ENCODE assay signal across 8 cellular contexts in genomic region chr3:52456800-52457183, GRCh38. TPM values are rescaled to one million over a fixed set of nuclear protein-coding genes. Genes with fewer than 3 reads are reported as not detected.
DNase-seq lines count a peak whose midpoint lies in the region; ATAC-seq and TF ChIP-seq lines count a peak whose summit lies in the region.

No MANE protein-coding gene starts in this region.

- H3K9me3 Mint-ChIP-seq in WTC11, result no peaks in the 10 kb centered on the region
- peaks cover 13% of the 10 kb centered on the region for H3K9me3 Mint-ChIP-seq in glutamatergic neuron (ENCODE audit: unreplicated experiment)

- peaks cover 57% of the 10 kb centered on the region for H3K79me2 ChIP-seq in smooth muscle cell (ENCODE audit: low read depth)

- H2AFZ ChIP-seq in smooth muscle cell (ENCODE audit: low read depth), result no peak overlapping the region

- H3K27ac Mint-ChIP-seq in WTC11 (no peak overlapping the region), glutamatergic neuron (ENCODE audit: unreplicated experiment) (peak overlapping the region; percentile 92)

- peak overlapping the region; percentile 90 for H3K9ac ChIP-seq in smooth muscle cell (ENCODE audit: low read depth)

- peaks cover 35% of the 10 kb centered on the region for H3K36me3 Mint-ChIP-seq in WTC11
- peaks cover 4% of the 10 kb centered on the region for H3K36me3 Mint-ChIP-seq in glutamatergic neuron (ENCODE audit: unreplicated experiment)

- TF ChIP-seq CTCF in WTC11 (IDR thresholded peaks at IDR 0.05), result no peak
- no peak for TF ChIP-seq CTCF in glutamatergic neuron (IDR thresholded peaks at IDR 0.05; ENCODE audit: partially characterized antibody, unreplicated experiment)
- TF ChIP-seq CTCF in smooth muscle cell (IDR thresholded peaks at IDR 0.05; ENCODE audit: borderline replicate concordance, insufficient read depth, poor library complexity, severe bottlenecking), result no peak
- TF ChIP-seq CTCF in foreskin keratinocyte (conservative IDR thresholded peaks at IDR 0.05), result no peak

- H3K4me2 ChIP-seq in smooth muscle cell, result peak overlapping the region; percentile 87

- H3K4me1 ChIP-seq in smooth muscle cell (ENCODE audit: low read depth), result peaks cover 16% of the 10 kb centered on the region
- peaks cover 17% of the 10 kb centered on the region for H3K4me1 ChIP-seq in foreskin keratinocyte

- POLR2A ChIA-PET in WTC11 (lab: Charles Lee), result no interaction called here

- no peaks in the 10 kb centered on the region; the same call in 1 of the 2 replicates for H3K27me3 Mint-ChIP-seq in WTC11 (ENCODE audit: low read depth)
- peaks cover 10% of the 10 kb centered on the region for H3K27me3 Mint-ChIP-seq in glutamatergic neuron (ENCODE audit: unreplicated experiment)

- 95% methylated on average over 5 of the region's 5 CpGs for WGBS in smooth muscle cell (ENCODE audit: low lambda C conversion rate)

- ATAC-seq in WTC11, result peak; percentile 7; the same call in 1 of the 2 replicates
- ATAC-seq in foreskin keratinocyte, result no peak
- no peak for ATAC-seq in GM21786 (IDR thresholded peaks at IDR 0.05; ENCODE audit: unreplicated experiment)

- H3K27ac ChIP-seq in smooth muscle cell (ENCODE audit: low read depth) (no peak overlapping the region), foreskin keratinocyte (no peak overlapping the region)

- no peaks in the 10 kb centered on the region for H3K9me3 ChIP-seq in smooth muscle cell (replicated peaks; ENCODE audit: low read depth)

- CTCF ChIA-PET in WTC11 (lab: Charles Lee), result interaction anchor here (1.0 to 1.4 kb wide), 2 partner anchors 26 to 72 kb away, joined by 3 to 6 read pairs; no protein-coding TSS in a partner anchor

- H4K20me1 ChIP-seq in smooth muscle cell (ENCODE audit: low read depth), result peaks cover 47% of the 10 kb centered on the region

- peak overlapping the region; percentile 83 for H3K4me3 ChIP-seq in H7 (ENCODE audit: insufficient read depth, low read depth, low read length)
- peak overlapping the region; percentile 98 for H3K4me3 ChIP-seq in smooth muscle cell

- peak overlapping the region; percentile 98 for H3K4me3 Mint-ChIP-seq in WTC11
- H3K4me3 Mint-ChIP-seq in glutamatergic neuron (ENCODE audit: unreplicated experiment), result peak overlapping the region; percentile 96

- H3K27me3 ChIP-seq in H7 (ENCODE audit: control insufficient read depth, insufficient read depth, low read length) (no peaks in the 10 kb centered on the region), smooth muscle cell (ENCODE audit: low read depth) (no peaks in the 10 kb centered on the region), foreskin keratinocyte (no peaks in the 10 kb centered on the region)

- H3K36me3 ChIP-seq in H7 (replicated peaks; ENCODE audit: control insufficient read depth, insufficient read depth, low read length) (peaks cover 24% of the 10 kb centered on the region), smooth muscle cell (ENCODE audit: low read depth) (no peaks in the 10 kb centered on the region)

- H3F3A ChIP-seq in smooth muscle cell (ENCODE audit: low read depth), result no peaks in the 10 kb centered on the region

- DNase-seq in H7 (no peak), WTC11 (ENCODE audit: low spot score) (no peak), glutamatergic neuron (no peak), smooth muscle cell (lab: John Stamatoyannopoulos, UW; ENCODE audit: unreplicated experiment) (no peak), foreskin keratinocyte (no peak), medulla oblongata (ENCODE audit: extremely low spot score) (no peak), NCI-H2029 treated with DMSO at 0.1 percent for 48 hours (lab: John Stamatoyannopoulos, UW) (no peak)

- H3K4me1 Mint-ChIP-seq in WTC11 (peaks cover 28% of the 10 kb centered on the region), glutamatergic neuron (ENCODE audit: low read depth, unreplicated experiment) (peaks cover 21% of the 10 kb centered on the region)

TF ChIP-seq in WTC11, 78 proteins besides CTCF, POLR2A, EP300 and RAD21:
- TF ChIP-seq ATF3 (CRISPR knock-in tag; conservative IDR thresholded peaks at IDR 0.05) (no peak), ZBTB43 (CRISPR knock-in tag; IDR thresholded peaks at IDR 0.05) (no peak), TEAD1 (CRISPR knock-in tag; IDR thresholded peaks at IDR 0.05) (no peak), TCF7 (CRISPR knock-in tag; IDR thresholded peaks at IDR 0.05; ENCODE audit: low read depth) (no peak)

RNA-seq across cellular contexts. Expression of gene NISCH, which starts 1.4 kb away (rescaled TPM):
- 51.1 and 70.7 TPM in 2 replicates for total RNA-seq in H7 (2014; rRNA removed; shearing (Covaris generic))
- total RNA-seq in WTC11 (2021), result 83.7 to 86.3 TPM (median 85.0 TPM) in 3 replicates
- 280 TPM for total RNA-seq in glutamatergic neuron (ENCODE audit: unreplicated experiment)
- 55.2 and 56.1 TPM in 2 replicates for total RNA-seq in smooth muscle cell
- polyA plus RNA-seq in smooth muscle cell, result 46.7 and 47.3 TPM in 2 replicates
- 40.3 and 52.9 TPM in 2 replicates for total RNA-seq in foreskin keratinocyte
- polyA plus RNA-seq in foreskin keratinocyte, result 20.9 and 23.9 TPM in 2 replicates

RNA-seq across cellular contexts. Expression of gene TNNC1, which starts 3.0 kb away (rescaled TPM):
- 4.2 and 7.2 TPM in 2 replicates for total RNA-seq in H7 (2014; rRNA removed; shearing (Covaris generic))
- total RNA-seq in WTC11 (2021), result 4.3 to 5.7 TPM (median 5.6 TPM) in 3 replicates
- 2.7 TPM for total RNA-seq in glutamatergic neuron (ENCODE audit: unreplicated experiment)
- total RNA-seq in smooth muscle cell, result 4.2 and 5.9 TPM in 2 replicates
- 5.1 and 7.8 TPM in 2 replicates for polyA plus RNA-seq in smooth muscle cell
- not detected in 2 replicates for total RNA-seq in foreskin keratinocyte
- 0.19 TPM in 2 replicates for polyA plus RNA-seq in foreskin keratinocyte

RNA-seq across cellular contexts. Expression of gene SEMA3G, which starts 11.9 kb away (rescaled TPM):
- 1.1 and 2.2 TPM in 2 replicates for total RNA-seq in H7 (2014; rRNA removed; shearing (Covaris generic))
- total RNA-seq in WTC11 (2021), result 1.6 to 2.5 TPM (median 2.5 TPM) in 3 replicates
- 0.59 TPM for total RNA-seq in glutamatergic neuron (ENCODE audit: unreplicated experiment)
- 0.09 and 0.31 TPM in 2 replicates for total RNA-seq in smooth muscle cell
- 0.09 TPM in 1 of 2 replicates, not detected in the other for polyA plus RNA-seq in smooth muscle cell
- 0.10 and 0.21 TPM in 2 replicates for total RNA-seq in foreskin keratinocyte
- polyA plus RNA-seq in foreskin keratinocyte, result 0.06 and 0.11 TPM in 2 replicates

RNA-seq across cellular contexts. Expression of gene STAB1, which starts 38.3 kb away (rescaled TPM):
- total RNA-seq in H7 (2014; rRNA removed; shearing (Covaris generic)), result 0.52 and 1.3 TPM in 2 replicates
- total RNA-seq in WTC11 (2021), result 1.9 to 2.6 TPM (median 2.1 TPM) in 3 replicates
- total RNA-seq in glutamatergic neuron (ENCODE audit: unreplicated experiment), result 6.3 TPM
- total RNA-seq in smooth muscle cell, result 0.22 TPM in 1 of 2 replicates, not detected in the other
- polyA plus RNA-seq in smooth muscle cell, result 0.25 and 0.31 TPM in 2 replicates
- not detected in 2 replicates for total RNA-seq in foreskin keratinocyte
- polyA plus RNA-seq in foreskin keratinocyte, result 0.01 and 0.08 TPM in 2 replicates

RNA-seq across cellular contexts. Expression of gene PHF7, which starts 46.3 kb away (rescaled TPM):
- 16.5 and 25.2 TPM in 2 replicates for total RNA-seq in H7 (2014; rRNA removed; shearing (Covaris generic))
- total RNA-seq in WTC11 (2021) (15.4 to 21.1 TPM (median 15.7 TPM) in 3 replicates), glutamatergic neuron (ENCODE audit: unreplicated experiment) (8.9 TPM), smooth muscle cell (0.90 and 7.1 TPM in 2 replicates), foreskin keratinocyte (8.2 and 8.6 TPM in 2 replicates)
- polyA plus RNA-seq in smooth muscle cell (3.6 and 5.2 TPM in 2 replicates), foreskin keratinocyte (4.9 and 5.6 TPM in 2 replicates)
